Comparison of ENCODE assay signal across 1 cellular context in the genomic region with DNA sequence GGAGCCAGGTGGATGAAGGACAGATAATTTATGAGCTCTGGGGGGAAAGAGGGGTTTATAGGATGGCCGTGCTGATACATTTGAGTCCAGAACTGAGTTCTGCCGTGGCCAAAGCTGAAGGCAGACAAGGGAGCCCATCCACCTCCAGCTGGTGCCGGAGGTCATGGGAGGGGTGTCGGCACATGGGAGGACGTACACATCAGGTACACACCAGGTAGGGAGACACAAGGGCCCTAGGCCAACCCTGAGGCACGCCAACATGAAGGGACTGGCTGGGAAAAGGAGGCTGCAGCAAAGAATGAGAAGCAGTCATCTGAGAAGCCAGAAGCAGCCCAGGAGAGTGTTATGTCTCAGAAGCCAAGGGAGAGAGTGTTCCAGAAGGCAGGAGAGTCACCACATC.
TF ChIP-seq lines count a peak whose summit lies in the region.

No MANE protein-coding gene starts in this region.

TF ChIP-seq in GM23338, 12 proteins besides CTCF, POLR2A, EP300 and RAD21:
- TF ChIP-seq EZH2 (IDR thresholded peaks at IDR 0.05; ENCODE audit: low read depth, unreplicated experiment): no peak
- TF ChIP-seq, protein P1, sequence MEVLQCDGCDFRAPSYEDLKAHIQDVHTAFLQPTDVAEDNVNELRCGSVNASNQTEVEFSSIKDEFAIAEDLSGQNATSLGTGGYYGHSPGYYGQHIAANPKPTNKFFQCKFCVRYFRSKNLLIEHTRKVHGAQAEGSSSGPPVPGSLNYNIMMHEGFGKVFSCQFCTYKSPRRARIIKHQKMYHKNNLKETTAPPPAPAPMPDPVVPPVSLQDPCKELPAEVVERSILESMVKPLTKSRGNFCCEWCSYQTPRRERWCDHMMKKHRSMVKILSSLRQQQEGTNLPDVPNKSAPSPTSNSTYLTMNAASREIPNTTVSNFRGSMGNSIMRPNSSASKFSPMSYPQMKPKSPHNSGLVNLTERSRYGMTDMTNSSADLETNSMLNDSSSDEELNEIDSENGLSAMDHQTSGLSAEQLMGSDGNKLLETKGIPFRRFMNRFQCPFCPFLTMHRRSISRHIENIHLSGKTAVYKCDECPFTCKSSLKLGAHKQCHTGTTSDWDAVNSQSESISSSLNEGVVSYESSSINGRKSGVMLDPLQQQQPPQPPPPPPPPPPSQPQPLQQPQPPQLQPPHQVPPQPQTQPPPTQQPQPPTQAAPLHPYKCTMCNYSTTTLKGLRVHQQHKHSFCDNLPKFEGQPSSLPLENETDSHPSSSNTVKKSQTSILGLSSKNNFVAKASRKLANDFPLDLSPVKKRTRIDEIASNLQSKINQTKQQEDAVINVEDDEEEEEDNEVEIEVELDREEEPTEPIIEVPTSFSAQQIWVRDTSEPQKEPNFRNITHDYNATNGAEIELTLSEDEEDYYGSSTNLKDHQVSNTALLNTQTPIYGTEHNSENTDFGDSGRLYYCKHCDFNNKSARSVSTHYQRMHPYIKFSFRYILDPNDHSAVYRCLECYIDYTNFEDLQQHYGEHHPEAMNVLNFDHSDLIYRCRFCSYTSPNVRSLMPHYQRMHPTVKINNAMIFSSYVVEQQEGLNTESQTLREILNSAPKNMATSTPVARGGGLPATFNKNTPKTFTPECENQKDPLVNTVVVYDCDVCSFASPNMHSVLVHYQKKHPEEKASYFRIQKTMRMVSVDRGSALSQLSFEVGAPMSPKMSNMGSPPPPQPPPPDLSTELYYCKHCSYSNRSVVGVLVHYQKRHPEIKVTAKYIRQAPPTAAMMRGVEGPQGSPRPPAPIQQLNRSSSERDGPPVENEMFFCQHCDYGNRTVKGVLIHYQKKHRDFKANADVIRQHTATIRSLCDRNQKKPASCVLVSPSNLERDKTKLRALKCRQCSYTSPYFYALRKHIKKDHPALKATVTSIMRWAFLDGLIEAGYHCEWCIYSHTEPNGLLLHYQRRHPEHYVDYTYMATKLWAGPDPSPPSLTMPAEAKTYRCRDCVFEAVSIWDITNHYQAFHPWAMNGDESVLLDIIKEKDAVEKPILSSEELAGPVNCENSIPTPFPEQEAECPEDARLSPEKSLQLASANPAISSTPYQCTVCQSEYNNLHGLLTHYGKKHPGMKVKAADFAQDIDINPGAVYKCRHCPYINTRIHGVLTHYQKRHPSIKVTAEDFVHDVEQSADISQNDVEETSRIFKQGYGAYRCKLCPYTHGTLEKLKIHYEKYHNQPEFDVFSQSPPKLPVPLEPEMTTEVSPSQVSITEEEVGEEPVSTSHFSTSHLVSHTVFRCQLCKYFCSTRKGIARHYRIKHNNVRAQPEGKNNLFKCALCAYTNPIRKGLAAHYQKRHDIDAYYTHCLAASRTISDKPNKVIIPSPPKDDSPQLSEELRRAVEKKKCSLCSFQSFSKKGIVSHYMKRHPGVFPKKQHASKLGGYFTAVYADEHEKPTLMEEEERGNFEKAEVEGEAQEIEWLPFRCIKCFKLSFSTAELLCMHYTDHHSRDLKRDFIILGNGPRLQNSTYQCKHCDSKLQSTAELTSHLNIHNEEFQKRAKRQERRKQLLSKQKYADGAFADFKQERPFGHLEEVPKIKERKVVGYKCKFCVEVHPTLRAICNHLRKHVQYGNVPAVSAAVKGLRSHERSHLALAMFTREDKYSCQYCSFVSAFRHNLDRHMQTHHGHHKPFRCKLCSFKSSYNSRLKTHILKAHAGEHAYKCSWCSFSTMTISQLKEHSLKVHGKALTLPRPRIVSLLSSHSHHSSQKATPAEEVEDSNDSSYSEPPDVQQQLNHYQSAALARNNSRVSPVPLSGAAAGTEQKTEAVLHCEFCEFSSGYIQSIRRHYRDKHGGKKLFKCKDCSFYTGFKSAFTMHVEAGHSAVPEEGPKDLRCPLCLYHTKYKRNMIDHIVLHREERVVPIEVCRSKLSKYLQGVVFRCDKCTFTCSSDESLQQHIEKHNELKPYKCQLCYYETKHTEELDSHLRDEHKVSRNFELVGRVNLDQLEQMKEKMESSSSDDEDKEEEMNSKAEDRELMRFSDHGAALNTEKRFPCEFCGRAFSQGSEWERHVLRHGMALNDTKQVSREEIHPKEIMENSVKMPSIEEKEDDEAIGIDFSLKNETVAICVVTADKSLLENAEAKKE (CRISPR knock-in tag; IDR thresholded peaks at IDR 0.05): no peak
- TF ChIP-seq REST (IDR thresholded peaks at IDR 0.05; ENCODE audit: unreplicated experiment): no peak
- TF ChIP-seq ZNF331 (CRISPR knock-in tag; IDR thresholded peaks at IDR 0.05; ENCODE audit: low read depth): no peak
- TF ChIP-seq POLR2AphosphoS5 (IDR thresholded peaks at IDR 0.05; ENCODE audit: low read depth): no peak
- TF ChIP-seq JUNB (IDR thresholded peaks at IDR 0.05; ENCODE audit: unreplicated experiment): no peak
